In the genomic region with DNA sequence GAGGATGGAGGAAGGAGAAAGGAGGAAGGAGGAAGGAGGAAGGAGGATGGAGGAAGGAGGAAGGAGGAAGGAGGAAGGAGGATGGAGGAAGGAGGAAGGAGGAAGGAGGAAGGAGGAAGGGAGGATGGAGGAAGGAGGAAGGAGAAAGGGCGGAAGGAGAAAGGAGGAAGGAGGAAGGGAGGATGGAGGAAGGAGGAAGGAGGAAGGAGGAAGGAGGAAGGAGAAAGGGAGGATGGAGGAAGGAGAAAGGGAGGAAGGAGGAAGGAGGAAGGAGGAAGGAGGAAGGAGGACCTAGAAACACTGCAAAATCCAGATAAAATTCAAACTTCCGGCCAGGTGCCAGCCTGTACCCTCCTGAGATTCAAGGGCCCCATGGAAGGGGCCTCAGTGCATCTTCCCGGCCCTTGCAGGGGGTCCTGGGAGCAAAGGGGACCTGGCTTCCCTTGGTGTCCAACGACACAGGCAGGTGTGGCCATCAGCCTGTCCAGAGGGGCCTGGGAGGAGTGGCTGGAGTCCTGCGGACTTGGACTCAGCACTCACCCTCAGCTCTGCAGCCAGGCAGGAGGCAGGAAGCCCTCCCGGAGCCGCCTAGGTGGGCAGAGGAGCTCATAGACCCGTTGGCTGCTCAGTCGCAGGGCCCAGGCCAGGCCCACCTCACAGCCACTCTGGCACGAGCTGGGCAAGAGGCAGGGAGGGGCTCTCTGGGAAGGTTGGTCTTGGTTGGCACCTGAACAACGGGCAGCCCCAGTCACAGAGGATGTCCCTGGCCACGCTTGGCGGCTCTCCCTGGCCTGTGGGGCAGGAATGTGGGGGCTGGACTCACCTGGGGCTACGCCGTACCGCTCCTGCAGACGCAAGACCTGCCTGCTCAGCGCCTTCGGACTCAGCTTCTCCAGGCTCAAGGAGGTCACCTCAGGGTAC, we compare ENCODE assay signal across 1 cellular context.
TF ChIP-seq lines count a peak whose summit lies in the region.

No MANE protein-coding gene starts in this region.

TF ChIP-seq in IMR-90, 13 proteins besides CTCF, POLR2A, EP300 and RAD21:
- no peak for TF ChIP-seq BHLHE40 (IDR thresholded peaks at IDR 0.05; ENCODE audit: low read depth, low read length)
TF ChIP-seq in IMR-90: peak in this region for 0.
